9 cellular contexts compared by ENCODE assay signal in genomic region chr19:18109731-18110671, GRCh38. TPM values are rescaled to one million over a fixed set of nuclear protein-coding genes. Genes with fewer than 3 reads are reported as not detected.
A peak's percentile ranks its signal among the peaks of the same experiment; 100 is the strongest.
DNase-seq lines count a peak whose midpoint lies in the region; ATAC-seq, FAIRE-seq and TF ChIP-seq lines count a peak whose summit lies in the region.
"Had no signal": no experiment of that assay in that cellular context is flagged by ENCODE, and none has a peak within 500 bp of the region (broad histone marks: within the 10 kb centered on the region; RNA-seq: fewer than 3 reads in every experiment).

No MANE protein-coding gene starts in this region.

- H3K9ac ChIP-seq in GM12878 (ENCODE audit: control insufficient read depth, insufficient read depth, low read length) = peak overlapping the region; percentile 58
- peak overlapping the region; percentile 31 for H3K9ac ChIP-seq in smooth muscle cell (ENCODE audit: low read depth)

- H2AFZ ChIP-seq in GM12878 (ENCODE audit: control insufficient read depth, low read depth, low read length) (peak overlapping the region; percentile 41), smooth muscle cell (ENCODE audit: low read depth) (peak overlapping the region; percentile 84)

- H3K4me2 ChIP-seq in GM12878 (ENCODE audit: control insufficient read depth, insufficient read depth) (peak overlapping the region; percentile 94), smooth muscle cell (peak overlapping the region; percentile 98)

- peak overlapping the region; percentile 73 to 89 (median 81) for H3K4me3 Mint-ChIP-seq in immature natural killer cell

- in situ Hi-C loops in GM12878 (cut with MboI) = no loop called here

- H3K4me1 ChIP-seq in GM12878 (ENCODE audit: control insufficient read depth, insufficient read depth, low read length) (peaks cover 39% of the 10 kb centered on the region), smooth muscle cell (ENCODE audit: low read depth) (no peaks in the 10 kb centered on the region)

- peaks cover 0 to 2% (median 0%) of the 10 kb centered on the region in 6 donors for H3K9me3 Mint-ChIP-seq in immature natural killer cell

- 3% methylated on average over 62 of the region's 97 CpGs for WGBS in GM12878 (ENCODE audit: insufficient coverage, insufficient replicate concordance, low lambda C conversion rate, missing lambda C conversion rate)
- WGBS in smooth muscle cell (ENCODE audit: low lambda C conversion rate) = 4% methylated on average over 50 of the region's 97 CpGs

- H3K27ac Mint-ChIP-seq in immature natural killer cell = peak overlapping the region in 5 of 6 donors; percentile 60 to 89 (median 81)

- no peaks in the 10 kb centered on the region for H3K9me3 ChIP-seq in GM12878 (replicated peaks; ENCODE audit: control insufficient read depth, insufficient read depth, low read length)
- H3K9me3 ChIP-seq in smooth muscle cell (replicated peaks; ENCODE audit: low read depth) = no peaks in the 10 kb centered on the region

- FAIRE-seq in GM12878 (lab: Jason Lieb, UNC) = no peak
- FAIRE-seq: endometrium had no signal

- H4K20me1 ChIP-seq in GM12878 (ENCODE audit: control insufficient read depth, insufficient read depth) = no peaks in the 10 kb centered on the region
- no peaks in the 10 kb centered on the region for H4K20me1 ChIP-seq in smooth muscle cell (ENCODE audit: low read depth)

- CTCF ChIA-PET in GM12878 (lab: Yijun Ruan, JAX) = interaction anchor here (0.6 to 6.3 kb wide), 13 partner anchors 8 to 144 kb away, joined by 3 to 48 read pairs (median 5); partner anchors contain the start of genes MAST3 and PIK3R2

- TF ChIP-seq CTCF in GM12878 (IDR thresholded peaks at IDR 0.05 in 2 of 3, conservative IDR thresholded peaks at IDR 0.05 in 1 of 3; ENCODE audit: control insufficient read depth in 2 of 3, extremely low read depth in 1 of 3, insufficient read depth in 1 of 3, low read depth in 3 of 3, low read length in 3 of 3) = no peak
- no peak for TF ChIP-seq CTCF in smooth muscle cell (IDR thresholded peaks at IDR 0.05; ENCODE audit: borderline replicate concordance, insufficient read depth, poor library complexity, severe bottlenecking)

- H3K79me2 ChIP-seq in GM12878 (ENCODE audit: control insufficient read depth, insufficient read depth, low read length) = peaks cover 1% of the 10 kb centered on the region
- H3K79me2 ChIP-seq in smooth muscle cell (ENCODE audit: low read depth) = no peaks in the 10 kb centered on the region

- H3K36me3 ChIP-seq in GM12878 (ENCODE audit: control insufficient read depth in 2 of 2, insufficient read depth in 2 of 2, low read length in 1 of 2) (peaks cover 3 to 16% of the 10 kb centered on the region in 2 experiments), smooth muscle cell (ENCODE audit: low read depth) (no peaks in the 10 kb centered on the region)

- peak; percentile 84 for ATAC-seq in GM12878
- no peak for ATAC-seq in HG02885 (IDR thresholded peaks at IDR 0.05; ENCODE audit: poor library complexity, unreplicated experiment)

- SMC1A ChIA-PET in GM12878 (lab: Charles Lee; ENCODE audit: uncharacterized antibody, unreplicated experiment) = interaction anchor here (1.1 to 3.1 kb wide), 7 partner anchors 12 to 82 kb away, joined by 3 to 12 read pairs (median 9); partner anchors contain the start of genes MAST3 and MPV17L2

- H3F3A ChIP-seq in smooth muscle cell (ENCODE audit: low read depth) = no peaks in the 10 kb centered on the region

- peaks cover 0 to 7% (median 4%) of the 10 kb centered on the region in 3 donors for H3K36me3 Mint-ChIP-seq in immature natural killer cell

- DNase-seq in NCI-H345 (lab: John Stamatoyannopoulos, UW) = peak; percentile 7
- DNase-seq in NCI-H345 treated with DMSO at 0.1 percent for 48 hours (lab: John Stamatoyannopoulos, UW; ENCODE audit: unreplicated experiment) = no peak
- peak; percentile 38 for DNase-seq in RKO (ENCODE audit: low spot score)
- no peak for DNase-seq in GM12878 (ENCODE audit: low read depth, low spot score)
- DNase-seq in immature natural killer cell = peak; percentile 44 to 50 (median 45)
- peak; percentile 45 for DNase-seq in smooth muscle cell (lab: John Stamatoyannopoulos, UW; ENCODE audit: unreplicated experiment)
- DNase-seq in NK-92 (lab: John Stamatoyannopoulos, UW; ENCODE audit: unreplicated experiment) = no peak

- H3K27me3 Mint-ChIP-seq in immature natural killer cell (ENCODE audit: low read depth in 3 of 3) = peaks cover 0 to 3% (median 2%) of the 10 kb centered on the region in 3 donors

- H3K27me3 ChIP-seq in GM12878 (replicated peaks in 1 of 2; ENCODE audit: control insufficient read depth in 2 of 2, insufficient read depth in 2 of 2, low read length in 1 of 2) (no peaks in the 10 kb centered on the region), smooth muscle cell (ENCODE audit: low read depth) (no peaks in the 10 kb centered on the region)

- BruUV-seq in GM12878 (replicated peaks; lab: Mats Ljungman, UMichigan) = no TSS peak

- RAD21 ChIA-PET in GM12878 (lab: Charles Lee; ENCODE audit: unreplicated experiment) = interaction anchor here (0.6 to 3.2 kb wide), 7 partner anchors 11 to 327 kb away, joined by 3 to 14 read pairs (median 4); partner anchors contain the start of gene PIK3R2

- POLR2A ChIA-PET in GM12878 (lab: Charles Lee) = interaction anchor here (0.5 to 4.3 kb wide), 7 partner anchors 8 to 94 kb away, joined by 3 to 16 read pairs (median 6); partner anchors contain the start of genes IL12RB1, PIK3R2 and RAB3A

- no peak for TF ChIP-seq RAD21 in GM12878 (IDR thresholded peaks at IDR 0.05; ENCODE audit: insufficient read depth, low read depth, low read length)

- H3K4me3 ChIP-seq in GM12878 (peak overlapping the region; percentile 83), smooth muscle cell (peak overlapping the region; percentile 78)

- intact Hi-C loops in GM12878 (cut with micrococcal nuclease; ENCODE audit: unreplicated experiment) = loop anchor here (2.0 kb wide), 1 partner anchor 103 kb away; no protein-coding TSS in a partner anchor

- peak overlapping the region; percentile 48 for H3K27ac ChIP-seq in GM12878 (ENCODE audit: control insufficient read depth, insufficient read depth)
- no peak overlapping the region for H3K27ac ChIP-seq in smooth muscle cell (ENCODE audit: low read depth)

- peaks cover 25 to 28% of the 10 kb centered on the region in 2 donors for H3K4me1 Mint-ChIP-seq in immature natural killer cell

- no peak for TF ChIP-seq POLR2A in GM12878 (IDR thresholded peaks at IDR 0.05; ENCODE audit: low read depth, low read length)

- no peak for TF ChIP-seq EP300 in GM12878 (IDR thresholded peaks at IDR 0.05; ENCODE audit: borderline replicate concordance in 1 of 2, control insufficient read depth in 1 of 2, low read depth in 2 of 2, low read length in 2 of 2)

RNA-seq across cellular contexts. Expression of gene MAST3, which starts 12.4 kb away (rescaled TPM):
- 26.5 and 29.4 TPM in 2 replicates for total RNA-seq in GM12878 (2013; cell fraction: nucleolus; rRNA removed)
- total RNA-seq in GM12878 (2014; rRNA removed) (6.1 and 6.4 TPM in 2 replicates), GM12878 (2014; rRNA removed; fragmentation: Illumina TruSeq; extraction: Trizol) (2.7 and 3.0 TPM in 2 replicates), GM12878 (2021) (21.5 and 22.2 TPM in 2 replicates), smooth muscle cell (3.6 and 4.3 TPM in 2 replicates)
- polyA plus RNA-seq in GM12878 (2011; ENCODE audit: low read depth) = 4.8 TPM
- polyA plus RNA-seq in GM12878 (2011; rRNA removed) (1.9 and 4.5 TPM in 2 replicates), GM12878 (2014; fragmentation: Illumina TruSeq; extraction: Trizol) (2.8 and 5.3 TPM in 2 replicates), GM12878 (2014; fragmentation: Nextera tagmentation; extraction: Ambion mirVana) (1 to 10 TPM; 3.5 to 8.5 TPM), GM12878 (2014; rRNA removed) (9.7 and 11.8 TPM in 2 replicates), GM12878 (2016; fragmentation: Nextera tagmentation; extraction: Ambion mirVana) (10 to 100 TPM in 1 of 2 experiments, 1 to 10 TPM in 1; 9.7 to 10.5 TPM), immature natural killer cell (10 to 100 TPM in 2 of 3 donors, 1 to 10 TPM in 1; 7.3 to 39.1 (median 12.6) TPM), smooth muscle cell (4.3 and 10.3 TPM in 2 replicates)
- 5.0 and 5.8 TPM in 2 replicates for polyA plus RNA-seq in GM12878 (2011; cell fraction: cytosol; rRNA removed)
- polyA plus RNA-seq in GM12878 (2011; cell fraction: nucleus; rRNA removed) = 22.0 and 27.3 TPM in 2 replicates
- polyA plus RNA-seq in GM12878 (2012) = 9.5 and 13.3 TPM in 2 replicates
- 6.1 and 10.3 TPM in 2 replicates for polyA minus RNA-seq in GM12878 (2011; rRNA and poly(A)+ RNA removed)
- polyA minus RNA-seq in GM12878 (2011; cell fraction: cytosol; rRNA and poly(A)+ RNA removed) = 7.2 and 7.9 TPM in 2 replicates
- polyA minus RNA-seq in GM12878 (2011; cell fraction: nucleus; rRNA and poly(A)+ RNA removed) = 9.4 and 12.9 TPM in 2 replicates

RNA-seq across cellular contexts. Expression of gene IL12RB1, which starts 23.3 kb away (rescaled TPM):
- total RNA-seq in GM12878 (2013; cell fraction: nucleolus; rRNA removed) = 13.5 and 19.9 TPM in 2 replicates
- 26.9 and 28.9 TPM in 2 replicates for total RNA-seq in GM12878 (2014; rRNA removed)
- total RNA-seq in GM12878 (2014; rRNA removed; fragmentation: Illumina TruSeq; extraction: Trizol) = 15.5 and 16.1 TPM in 2 replicates
- total RNA-seq in GM12878 (2021) = 28.1 and 29.9 TPM in 2 replicates
- polyA plus RNA-seq in GM12878 (2011; ENCODE audit: low read depth) = 6.1 TPM
- 5.5 and 10.8 TPM in 2 replicates for polyA plus RNA-seq in GM12878 (2011; rRNA removed)
- polyA plus RNA-seq in GM12878 (2011; cell fraction: cytosol; rRNA removed) = 13.2 and 18.7 TPM in 2 replicates
- 15.2 and 23.5 TPM in 2 replicates for polyA plus RNA-seq in GM12878 (2011; cell fraction: nucleus; rRNA removed)
- polyA plus RNA-seq in GM12878 (2012) = 9.4 and 11.8 TPM in 2 replicates
- 6.8 and 14.0 TPM in 2 replicates for polyA plus RNA-seq in GM12878 (2014; fragmentation: Illumina TruSeq; extraction: Trizol)
- polyA plus RNA-seq in GM12878 (2014; fragmentation: Nextera tagmentation; extraction: Ambion mirVana) = 1 to 10 TPM; 2.8 to 7.1 TPM
- 26.9 and 30.3 TPM in 2 replicates for polyA plus RNA-seq in GM12878 (2014; rRNA removed)
- polyA plus RNA-seq in GM12878 (2016; fragmentation: Nextera tagmentation; extraction: Ambion mirVana) = 10 to 100 TPM; 19.2 to 21.0 TPM
- 7.5 and 15.9 TPM in 2 replicates for polyA minus RNA-seq in GM12878 (2011; rRNA and poly(A)+ RNA removed)
- polyA minus RNA-seq in GM12878 (2011; cell fraction: cytosol; rRNA and poly(A)+ RNA removed) = 4.9 and 6.2 TPM in 2 replicates
- polyA minus RNA-seq in GM12878 (2011; cell fraction: nucleus; rRNA and poly(A)+ RNA removed) = 10.9 and 17.8 TPM in 2 replicates
- polyA plus RNA-seq in immature natural killer cell = 100 to 1,000 TPM in 1 of 3 donors, 10 to 100 TPM in 2; 62.7 to 105 (median 83.3) TPM
- not detected in 2 replicates for total RNA-seq in smooth muscle cell
- not detected in 2 replicates for polyA plus RNA-seq in smooth muscle cell

RNA-seq across cellular contexts. Expression of gene PIK3R2, which starts 43.0 kb away (rescaled TPM):
- 11.5 and 13.9 TPM in 2 replicates for total RNA-seq in GM12878 (2013; cell fraction: nucleolus; rRNA removed)
- total RNA-seq in GM12878 (2014; rRNA removed) (6.3 and 8.0 TPM in 2 replicates), GM12878 (2014; rRNA removed; fragmentation: Illumina TruSeq; extraction: Trizol) (1.9 and 3.9 TPM in 2 replicates), GM12878 (2021) (22.6 and 23.3 TPM in 2 replicates), smooth muscle cell (22.2 and 22.9 TPM in 2 replicates)
- polyA plus RNA-seq in GM12878 (2011; ENCODE audit: low read depth) = 4.0 TPM
- polyA plus RNA-seq in GM12878 (2011; rRNA removed) (2.9 and 6.4 TPM in 2 replicates), GM12878 (2014; fragmentation: Illumina TruSeq; extraction: Trizol) (0.73 and 3.4 TPM in 2 replicates), GM12878 (2014; fragmentation: Nextera tagmentation; extraction: Ambion mirVana) (under 1 TPM; 0.26 to 0.75 TPM), GM12878 (2014; rRNA removed) (5.2 and 5.8 TPM in 2 replicates), GM12878 (2016; fragmentation: Nextera tagmentation; extraction: Ambion mirVana) (1 to 10 TPM; 1.1 TPM), immature natural killer cell (1 to 10 TPM; 1.7 to 4.7 (median 3.5) TPM), smooth muscle cell (37.1 and 50.1 TPM in 2 replicates)
- 5.3 and 6.3 TPM in 2 replicates for polyA plus RNA-seq in GM12878 (2011; cell fraction: cytosol; rRNA removed)
- polyA plus RNA-seq in GM12878 (2011; cell fraction: nucleus; rRNA removed) = 10.3 and 15.7 TPM in 2 replicates
- 6.4 and 8.5 TPM in 2 replicates for polyA plus RNA-seq in GM12878 (2012)
- polyA minus RNA-seq in GM12878 (2011; rRNA and poly(A)+ RNA removed) = 6.4 and 9.5 TPM in 2 replicates
- 2.9 and 8.8 TPM in 2 replicates for polyA minus RNA-seq in GM12878 (2011; cell fraction: cytosol; rRNA and poly(A)+ RNA removed)
- polyA minus RNA-seq in GM12878 (2011; cell fraction: nucleus; rRNA and poly(A)+ RNA removed) = 2.1 and 3.8 TPM in 2 replicates

Comparison
In these comparisons a context has a peak if more than half of its experiments do, and no peak if none do; other contexts are left out.
1. DNase-seq: peak in NCI-H345 (single experiment), RKO (single experiment), immature natural killer cell (3 of 3) and smooth muscle cell (single experiment); none in NCI-H345 treated with DMSO at 0.1 percent for 48 hours (single experiment), GM12878 (single experiment) and NK-92 (single experiment).